In the genomic region with DNA sequence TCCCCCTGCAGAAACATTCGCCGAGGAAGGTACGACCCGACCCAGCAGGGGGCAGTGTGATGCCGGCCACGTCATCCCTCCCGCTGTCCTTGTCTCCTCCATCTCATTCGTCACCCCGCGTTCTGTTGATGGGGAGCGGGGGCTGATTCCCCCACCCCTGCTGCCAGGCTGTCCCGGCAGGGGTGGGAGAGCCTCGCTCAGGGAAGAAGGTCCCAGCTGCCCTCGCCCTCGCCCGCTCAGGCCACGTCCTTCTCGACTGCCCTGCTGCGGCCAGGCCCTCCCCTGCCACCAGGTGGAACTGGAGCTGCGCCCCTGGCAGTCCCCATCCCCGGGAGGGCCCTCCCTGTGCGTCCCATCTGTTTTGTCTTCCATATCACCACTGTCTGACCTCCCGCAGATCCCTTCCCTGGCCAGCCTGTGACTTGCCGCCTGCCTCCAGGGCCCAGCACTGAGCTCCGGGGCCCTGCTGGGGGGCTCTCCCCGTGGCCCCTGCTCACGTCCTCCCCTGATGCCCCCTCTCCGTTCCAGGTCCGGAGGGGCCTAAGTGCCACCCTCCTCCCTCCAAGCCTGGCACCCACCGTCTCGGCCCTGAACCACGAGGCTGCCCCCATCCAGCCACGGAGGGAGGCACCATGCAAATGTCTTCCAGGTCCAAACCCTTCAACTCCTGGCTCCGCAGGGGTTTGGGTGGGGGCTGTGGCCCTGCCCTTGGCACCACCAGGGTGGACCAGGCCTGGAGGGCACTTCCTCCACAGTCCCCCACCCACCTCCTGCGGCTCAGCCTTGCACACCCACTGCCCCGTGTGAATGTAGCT, we compare ENCODE assay signal across 8 cellular contexts. TPM values are rescaled to one million over a fixed set of nuclear protein-coding genes. Genes with fewer than 3 reads are reported as not detected.
A peak's percentile ranks its signal among the peaks of the same experiment; 100 is the strongest.
DNase-seq lines count a peak whose midpoint lies in the region; ATAC-seq and TF ChIP-seq lines count a peak whose summit lies in the region.

No MANE protein-coding gene starts in this region.

- TF ChIP-seq CTCF in AG04449 (IDR thresholded peaks at IDR 0.05; ENCODE audit: insufficient read depth, low read length, missing control alignments), result peak; percentile 86
- TF ChIP-seq CTCF in coronary artery (IDR thresholded peaks at IDR 0.05), result peak; percentile 87
- TF ChIP-seq CTCF in left lung (IDR thresholded peaks at IDR 0.05), result peak; percentile 85 to 86

- no peaks in the 10 kb centered on the region for H3K36me3 ChIP-seq in left lung

- DNase-seq in AG04449 (ENCODE audit: low read depth, low spot score), result peak; percentile 19
- peak; percentile 46 for DNase-seq in GOT3 (lab: John Stamatoyannopoulos, UW)
- DNase-seq in NCI-H510A treated with DMSO at 0.1 percent for 48 hours (lab: John Stamatoyannopoulos, UW), result peak; percentile 69
- DNase-seq in activated CD4-positive, alpha-beta T cell treated with anti-CD3 and anti-CD28 coated beads, Interleukin-2, amount 50 U/mL, for 24 hours (ENCODE audit: low read depth in 1 of 2, low spot score in 1 of 2), result peak; percentile 71 to 74
- peak; percentile 90 for DNase-seq in coronary artery (ENCODE audit: low spot score)
- peak; percentile 83 to 92 for DNase-seq in left lung
- peak; percentile 71 for DNase-seq in stimulated activated CD4-positive, alpha-beta T cell treated with anti-CD3 and anti-CD28 coated beads, Interleukin-2, amount 100 ng/mL, for 4 hours (ENCODE audit: low read depth)

- intact Hi-C loops in left lung (cut with DNase I), result loop anchor here (5.0 to 10.0 kb wide), 3 partner anchors 85 to 235 kb away; no protein-coding TSS in a partner anchor

- CTCF ChIA-PET in AG04449 (lab: Yijun Ruan, JAX), result interaction anchor here (0.8 to 18.3 kb wide), 40 partner anchors 8 to 356 kb away, joined by 3 to 823 read pairs (median 5); a partner anchor contains a TSS

- POLR2A ChIA-PET in AG04449 (lab: Yijun Ruan, JAX), result interaction anchor here (0.6 to 1.0 kb wide), 3 partner anchors 16 to 66 kb away, joined by 3 read pairs; no protein-coding TSS in a partner anchor

- H3K4me3 ChIP-seq in AG04449 (ENCODE audit: low read depth, low read length) (peak overlapping the region; percentile 57), coronary artery (peak overlapping the region; percentile 75), left lung (peak overlapping the region; percentile 7 to 23)

- peaks cover 0 to 38% of the 10 kb centered on the region in 2 donors for H3K27me3 ChIP-seq in left lung

- H3K9me3 ChIP-seq in left lung, result no peaks in the 10 kb centered on the region

- peaks cover 8 to 36% of the 10 kb centered on the region in 2 donors for H3K4me1 ChIP-seq in left lung

- H3K27ac ChIP-seq in coronary artery (peak overlapping the region; percentile 44 to 74), left lung (no peak overlapping the region)

- ATAC-seq in left lung (peak; percentile 45), GM19397 (IDR thresholded peaks at IDR 0.05; ENCODE audit: unreplicated experiment) (no peak)

RNA-seq across cellular contexts. Expression of a gene that starts 20.6 kb away (rescaled TPM):
- under 1 TPM; 0.13 to 0.64 TPM for total RNA-seq in left lung

RNA-seq across cellular contexts. Expression of a gene that starts 50.7 kb away (rescaled TPM):
- total RNA-seq in left lung, result 10 to 100 TPM; 17.3 to 18.8 TPM

Comparison
In these comparisons a context has a peak if more than half of its experiments do, and no peak if none do; other contexts are left out.
1. DNase-seq: peak in every context shown above with its lines; median percentile 90 in coronary artery; 88 in left lung; 72 in activated CD4-positive, alpha-beta T cell treated with anti-CD3 and anti-CD28 coated beads, Interleukin-2, amount 50 U/mL, for 24 hours; 71 in stimulated activated CD4-positive, alpha-beta T cell treated with anti-CD3 and anti-CD28 coated beads, Interleukin-2, amount 100 ng/mL, for 4 hours; 69 in NCI-H510A treated with DMSO at 0.1 percent for 48 hours; 46 in GOT3; 19 in AG04449.
2. H3K4me3 ChIP-seq: peak in every context shown above with its lines; median percentile 75 in coronary artery; 57 in AG04449; 15 in left lung.
3. H3K27ac ChIP-seq: peak in coronary artery (2 of 2); none in left lung (0 of 2).
4. Peak in every context shown above with its lines, with median percentiles within 50 percentile points of each other: CTCF ChIP-seq.